6 cellular contexts compared by ENCODE assay signal in genomic region chr2:85560403-85560726, GRCh38. TPM values are rescaled to one million over a fixed set of nuclear protein-coding genes. Genes with fewer than 3 reads are reported as not detected.
DNase-seq lines count a peak whose midpoint lies in the region; ATAC-seq, FAIRE-seq and TF ChIP-seq lines count a peak whose summit lies in the region.
"Not testable (repeated sequence)": the region's sequence is repeated elsewhere in the genome, so short reads cannot be mapped to it uniquely, and the experiment has no call there.

No MANE protein-coding gene starts in this region.

- not testable (repeated sequence) for TF ChIP-seq RAD21 in SK-N-SH (IDR thresholded peaks at IDR 0.05; ENCODE audit: low read length); K562 (CRISPR knock-in tag; conservative IDR thresholded peaks at IDR 0.05 in 1 of 2, IDR thresholded peaks at IDR 0.05 in 1 of 2)

- BruUV-seq in K562 (replicated peaks; lab: Mats Ljungman, UMichigan), result not testable (repeated sequence)

- H3K79me2 ChIP-seq in SK-N-SH (ENCODE audit: insufficient read depth) (peaks cover 42% of the 10 kb centered on the region), K562 (ENCODE audit: control insufficient read depth, insufficient read depth, low read length) (peaks cover 35% of the 10 kb centered on the region)

- H3K4me3 Mint-ChIP-seq in nephron, result peak overlapping the region; percentile 93 to 99 (median 96)

- POLR2A ChIA-PET in SK-N-SH (lab: Yijun Ruan, JAX) (interaction anchor here (1.0 to 2.3 kb wide), 7 partner anchors 8 to 142 kb away, joined by 4 to 19 read pairs (median 5); partner anchors contain the start of genes C2orf68, MAT2A and SH2D6), K562 (lab: Yijun Ruan, JAX) (interaction anchor here (0.6 to 16.3 kb wide), 9 partner anchors 13 to 253 kb away, joined by 3 to 358 read pairs (median 3); partner anchors contain the start of genes C2orf68 and MAT2A)

- WGBS in SK-N-SH (ENCODE audit: low lambda C conversion rate), result 66% methylated on average over 12 of the region's 12 CpGs
- 30% methylated on average over 12 of the region's 12 CpGs for WGBS in K562 (ENCODE audit: insufficient coverage, low coverage, missing lambda C conversion rate)
- WGBS in tibial nerve, 2 donors, result 77 to 83% methylated on average over 12 of the region's 12 CpGs

- H4K20me1 ChIP-seq in SK-N-SH (ENCODE audit: insufficient read depth); K562 (replicated peaks; ENCODE audit: control insufficient read depth, insufficient read depth, low read length): not testable (repeated sequence)

- not testable (repeated sequence) for H3F3A ChIP-seq in SK-N-SH (replicated peaks; ENCODE audit: insufficient read depth)

- not testable (repeated sequence) for DNase-seq in SK-N-SH; K562 (ENCODE audit: extremely low read depth in 1 of 4, low spot score in 3 of 4); cardiac muscle cell (ENCODE audit: low read depth in 1 of 2, low spot score in 1 of 2); tibial nerve (ENCODE audit: low spot score in 2 of 2)

- peak overlapping the region; percentile 100; the same call in 1 of the 2 replicates for H2AFZ ChIP-seq in SK-N-SH (ENCODE audit: low read depth)
- peak overlapping the region; percentile 100; the same call in 1 of the 2 replicates for H2AFZ ChIP-seq in K562 (ENCODE audit: low read depth, low read length)

- H3K4me3 ChIP-seq in GM12875 (ENCODE audit: low read depth, low read length) (peak overlapping the region; percentile 57), SK-N-SH (ENCODE audit: low read depth in 2 of 2, low read length in 1 of 2) (peak overlapping the region; percentile 65 to 97), K562 (peak overlapping the region; percentile 79), cardiac muscle cell (peak overlapping the region; percentile 89), tibial nerve (peak overlapping the region; percentile 77 to 89 (median 82))

- not testable (repeated sequence) for TF ChIP-seq CTCF in GM12875 (IDR thresholded peaks at IDR 0.05; ENCODE audit: borderline replicate concordance, insufficient read depth, low read depth, low read length); SK-N-SH (IDR thresholded peaks at IDR 0.05); K562 (IDR thresholded peaks at IDR 0.05 in 2 of 3, conservative IDR thresholded peaks at IDR 0.05 in 1 of 3; ENCODE audit: insufficient read depth in 2 of 3, low read depth in 1 of 3, low read length in 3 of 3); cardiac muscle cell (IDR thresholded peaks at IDR 0.05; ENCODE audit: low read depth, low read length); nephron (IDR thresholded peaks at IDR 0.05; ENCODE audit: unreplicated experiment in 3 of 3); tibial nerve (IDR thresholded peaks at IDR 0.05)

- peaks cover 6 to 25% of the 10 kb centered on the region in 2 experiments for H3K36me3 ChIP-seq in SK-N-SH (replicated peaks in 1 of 2; ENCODE audit: control insufficient read depth in 1 of 2, insufficient read depth in 2 of 2, low read length in 1 of 2)
- H3K36me3 ChIP-seq in K562 (ENCODE audit: control insufficient read depth, insufficient read depth, low read length), result peaks cover 34% of the 10 kb centered on the region
- H3K36me3 ChIP-seq in cardiac muscle cell, result not testable (repeated sequence)
- H3K36me3 ChIP-seq in tibial nerve, result peaks cover 0 to 37% (median 0%) of the 10 kb centered on the region in 3 donors

- FAIRE-seq in K562 (lab: Jason Lieb, UNC), result not testable (repeated sequence)

- peaks cover 17% of the 10 kb centered on the region for H3K36me3 Mint-ChIP-seq in nephron (ENCODE audit: low read depth)

- not testable (repeated sequence) for H3K27me3 ChIP-seq in SK-N-SH (ENCODE audit: insufficient read depth); K562 (ENCODE audit: control insufficient read depth in 2 of 2, insufficient read depth in 2 of 2, low read length in 2 of 2); cardiac muscle cell; tibial nerve

- not testable (repeated sequence) for H3K9me3 Mint-ChIP-seq in nephron

- peaks cover 16% of the 10 kb centered on the region for H3K4me1 Mint-ChIP-seq in nephron

- not testable (repeated sequence) for H3K9me1 ChIP-seq in K562 (ENCODE audit: control insufficient read depth, insufficient read depth, low read length)

- not testable (repeated sequence) for H3K27ac ChIP-seq in SK-N-SH (ENCODE audit: low read depth in 2 of 2, low read length in 1 of 2); K562 (ENCODE audit: extremely low read depth, low read depth, low read length); cardiac muscle cell
- peak overlapping the region in 3 of 4 donors; percentile 89 to 92 (median 92) for H3K27ac ChIP-seq in tibial nerve

- not testable (repeated sequence) for TF ChIP-seq POLR2A in K562 (conservative IDR thresholded peaks at IDR 0.05); tibial nerve (IDR thresholded peaks at IDR 0.05)

- not testable (repeated sequence) for H3K9me2 ChIP-seq in SK-N-SH

- H3K9me3 ChIP-seq in SK-N-SH; K562 (replicated peaks; ENCODE audit: control insufficient read depth, insufficient read depth, low read depth, low read length); cardiac muscle cell (ENCODE audit: low read depth); tibial nerve: not testable (repeated sequence)

- not testable (repeated sequence) for H3K27me3 Mint-ChIP-seq in nephron (ENCODE audit: low read depth)

- H3K9ac ChIP-seq in SK-N-SH (peak overlapping the region; percentile 86), K562 (ENCODE audit: insufficient read depth in 1 of 2, low read depth in 2 of 2, low read length in 2 of 2) (peak overlapping the region in 1 of 2 experiments; percentile 98; a peak in 3 of 4 replicates)

- intact Hi-C loops in K562 (cut with micrococcal nuclease), result loop anchor here (2.0 kb wide), 1 partner anchor 42 kb away; the partner anchor contains the start of gene TMEM150A

- H3K4me1 ChIP-seq in SK-N-SH (ENCODE audit: control insufficient read depth in 1 of 2, insufficient read depth in 2 of 2, low read depth in 1 of 2, low read length in 1 of 2); cardiac muscle cell (ENCODE audit: low read depth): not testable (repeated sequence)
- H3K4me1 ChIP-seq in K562 (replicated peaks in 1 of 2; ENCODE audit: control insufficient read depth in 2 of 2, insufficient read depth in 2 of 2, low read length in 2 of 2) (peaks cover 18 to 26% of the 10 kb centered on the region in 2 experiments), tibial nerve (peaks cover 0 to 30% (median 17%) of the 10 kb centered on the region in 4 donors)

- peak overlapping the region; percentile 88 to 99 (median 96) for H3K27ac Mint-ChIP-seq in nephron

- in situ Hi-C loops in K562 (cut with MboI), result not testable (repeated sequence)

- ATAC-seq in K562, result not testable (repeated sequence)

- CTCF ChIA-PET in SK-N-SH (lab: Yijun Ruan, JAX), result interaction anchor here (0.7 to 16.6 kb wide), 7 partner anchors 8 to 260 kb away, joined by 3 to 364 read pairs (median 5); partner anchors contain the start of genes MAT2A and SH2D6
- CTCF ChIA-PET in K562 (lab: Yijun Ruan, JAX; ENCODE audit: low intra/inter-chr PET ratio), result not testable (repeated sequence)

- TF ChIP-seq EP300 in SK-N-SH (IDR thresholded peaks at IDR 0.05; ENCODE audit: borderline replicate concordance in 1 of 2, low read depth in 1 of 2, low read length in 1 of 2); K562 (IDR thresholded peaks at IDR 0.05; ENCODE audit: low read length); tibial nerve (IDR thresholded peaks at IDR 0.05): not testable (repeated sequence)

- H3K4me2 ChIP-seq in SK-N-SH (peak overlapping the region; percentile 80), K562 (ENCODE audit: insufficient read depth, low read length) (peak overlapping the region; percentile 100)

RNA-seq across cellular contexts. Expression of gene GGCX, which starts 0.9 kb away (rescaled TPM):
- 26.5 and 34.5 TPM in 2 replicates for polyA plus RNA-seq in SK-N-SH (2012; rRNA removed)
- polyA plus RNA-seq in SK-N-SH (2012; cell fraction: cytosol; rRNA removed), result 26.0 and 31.5 TPM in 2 replicates
- 32.1 and 32.7 TPM in 2 replicates for polyA plus RNA-seq in SK-N-SH (2012; cell fraction: nucleus; rRNA removed)
- 126 and 226 TPM in 2 replicates for total RNA-seq in K562 (2011; cell fraction: chromatin; rRNA removed; ENCODE audit: low replicate concordance)
- 103 and 119 TPM in 2 replicates for total RNA-seq in K562 (2011; cell fraction: nucleolus; rRNA removed)
- total RNA-seq in K562 (2011; cell fraction: nucleoplasm; rRNA removed), result 111 and 121 TPM in 2 replicates
- 14.4 and 18.5 TPM in 2 replicates for total RNA-seq in K562 (2014; rRNA removed)
- 23.9 and 24.2 TPM in 2 replicates for total RNA-seq in K562 (2014; rRNA removed; fragmentation: Illumina TruSeq; extraction: Trizol)
- total RNA-seq in K562 (2015; rRNA removed; fragmentation: Illumina TruSeq; extraction: Trizol), result 19.7 and 21.2 TPM in 2 replicates
- total RNA-seq in K562 (2021), result 28.1 and 28.4 TPM in 2 replicates
- 12.5 and 29.2 TPM in 2 replicates for polyA plus RNA-seq in K562 (2011; rRNA removed)
- 19.3 and 37.3 TPM in 2 replicates for polyA plus RNA-seq in K562 (2011; cell fraction: cytosol; rRNA removed)
- polyA plus RNA-seq in K562 (2011; cell fraction: nucleus; rRNA removed), result 22.9 and 43.4 TPM in 2 replicates
- polyA plus RNA-seq in K562 (2012), result 24.5 and 30.1 TPM in 2 replicates
- 22.7 and 23.4 TPM in 2 replicates for polyA plus RNA-seq in K562 (2014; fragmentation: Illumina TruSeq; extraction: Trizol)
- polyA plus RNA-seq in K562 (2014; fragmentation: Nextera tagmentation; extraction: Ambion mirVana), result 10 to 100 TPM; 46.7 to 47.1 TPM
- 29.6 and 31.0 TPM in 2 replicates for polyA plus RNA-seq in K562 (2014; rRNA removed)
- 21.2 and 39.3 TPM in 2 replicates for polyA minus RNA-seq in K562 (2011; rRNA and poly(A)+ RNA removed)
- polyA minus RNA-seq in K562 (2011; cell fraction: cytosol; rRNA and poly(A)+ RNA removed), result 6.9 and 15.1 TPM in 2 replicates
- polyA minus RNA-seq in K562 (2011; cell fraction: nucleus; rRNA and poly(A)+ RNA removed), result 31.7 and 35.3 TPM in 2 replicates
- total RNA-seq in cardiac muscle cell, result 18.6 and 24.3 TPM in 2 replicates
- polyA plus RNA-seq in cardiac muscle cell, result 32.0 and 33.5 TPM in 2 replicates
- total RNA-seq in tibial nerve, result 10 to 100 TPM; 24.7 to 34.3 (median 27.1) TPM

RNA-seq across cellular contexts. Expression of gene VAMP8, which starts 17.0 kb away (rescaled TPM):
- polyA plus RNA-seq in SK-N-SH (2012; rRNA removed), result 0.72 and 1.3 TPM in 2 replicates
- polyA plus RNA-seq in SK-N-SH (2012; cell fraction: cytosol; rRNA removed), result 1.1 and 1.5 TPM in 2 replicates
- 0.52 and 0.87 TPM in 2 replicates for polyA plus RNA-seq in SK-N-SH (2012; cell fraction: nucleus; rRNA removed)
- 24.0 and 36.3 TPM in 2 replicates for total RNA-seq in K562 (2011; cell fraction: chromatin; rRNA removed; ENCODE audit: low replicate concordance)
- total RNA-seq in K562 (2011; cell fraction: nucleolus; rRNA removed), result 32.9 and 36.7 TPM in 2 replicates
- total RNA-seq in K562 (2011; cell fraction: nucleoplasm; rRNA removed), result 35.9 and 47.3 TPM in 2 replicates
- 146 and 183 TPM in 2 replicates for total RNA-seq in K562 (2014; rRNA removed)
- total RNA-seq in K562 (2014; rRNA removed; fragmentation: Illumina TruSeq; extraction: Trizol), result 107 and 129 TPM in 2 replicates
- 96.4 and 109 TPM in 2 replicates for total RNA-seq in K562 (2015; rRNA removed; fragmentation: Illumina TruSeq; extraction: Trizol)
- 140 and 149 TPM in 2 replicates for total RNA-seq in K562 (2021)
- 184 and 340 TPM in 2 replicates for polyA plus RNA-seq in K562 (2011; rRNA removed)
- polyA plus RNA-seq in K562 (2011; cell fraction: cytosol; rRNA removed), result 266 and 268 TPM in 2 replicates
- polyA plus RNA-seq in K562 (2011; cell fraction: nucleus; rRNA removed), result 98.3 and 102 TPM in 2 replicates
- 193 and 225 TPM in 2 replicates for polyA plus RNA-seq in K562 (2012)
- 301 and 302 TPM in 2 replicates for polyA plus RNA-seq in K562 (2014; fragmentation: Illumina TruSeq; extraction: Trizol)
- polyA plus RNA-seq in K562 (2014; fragmentation: Nextera tagmentation; extraction: Ambion mirVana), result 100 to 1,000 TPM; 566 to 571 TPM
- 248 and 255 TPM in 2 replicates for polyA plus RNA-seq in K562 (2014; rRNA removed)
- polyA minus RNA-seq in K562 (2011; rRNA and poly(A)+ RNA removed), result 89.7 and 134 TPM in 2 replicates
- polyA minus RNA-seq in K562 (2011; cell fraction: cytosol; rRNA and poly(A)+ RNA removed), result 26.2 and 47.2 TPM in 2 replicates
- polyA minus RNA-seq in K562 (2011; cell fraction: nucleus; rRNA and poly(A)+ RNA removed), result 16.0 and 18.9 TPM in 2 replicates
- total RNA-seq in cardiac muscle cell, result 8.3 and 15.7 TPM in 2 replicates
- polyA plus RNA-seq in cardiac muscle cell, result 39.4 and 60.9 TPM in 2 replicates
- total RNA-seq in tibial nerve, result 10 to 100 TPM in 2 of 4 donors, 1 to 10 TPM in 2; 4.3 to 24.0 (median 11.8) TPM

RNA-seq across cellular contexts. Expression of gene MAT2A, which starts 21.4 kb away (rescaled TPM):
- 187 and 326 TPM in 2 replicates for polyA plus RNA-seq in SK-N-SH (2012; rRNA removed)
- polyA plus RNA-seq in SK-N-SH (2012; cell fraction: cytosol; rRNA removed), result 139 and 151 TPM in 2 replicates
- 429 and 1,108 TPM in 2 replicates for polyA plus RNA-seq in SK-N-SH (2012; cell fraction: nucleus; rRNA removed)
- 2,702 and 3,157 TPM in 2 replicates for total RNA-seq in K562 (2011; cell fraction: chromatin; rRNA removed; ENCODE audit: low replicate concordance)
- total RNA-seq in K562 (2011; cell fraction: nucleolus; rRNA removed), result 1,250 and 1,264 TPM in 2 replicates
- total RNA-seq in K562 (2011; cell fraction: nucleoplasm; rRNA removed), result 2,042 and 2,843 TPM in 2 replicates
- total RNA-seq in K562 (2014; rRNA removed), result 176 and 192 TPM in 2 replicates
- total RNA-seq in K562 (2014; rRNA removed; fragmentation: Illumina TruSeq; extraction: Trizol), result 236 and 242 TPM in 2 replicates
- total RNA-seq in K562 (2015; rRNA removed; fragmentation: Illumina TruSeq; extraction: Trizol), result 215 and 240 TPM in 2 replicates
- total RNA-seq in K562 (2021), result 376 and 394 TPM in 2 replicates
- 606 and 1,027 TPM in 2 replicates for polyA plus RNA-seq in K562 (2011; rRNA removed)
- 192 and 285 TPM in 2 replicates for polyA plus RNA-seq in K562 (2011; cell fraction: cytosol; rRNA removed)
- 3,295 and 5,994 TPM in 2 replicates for polyA plus RNA-seq in K562 (2011; cell fraction: nucleus; rRNA removed)
- polyA plus RNA-seq in K562 (2012), result 368 and 393 TPM in 2 replicates
- polyA plus RNA-seq in K562 (2014; fragmentation: Illumina TruSeq; extraction: Trizol), result 324 and 385 TPM in 2 replicates
- polyA plus RNA-seq in K562 (2014; fragmentation: Nextera tagmentation; extraction: Ambion mirVana), result 100 to 1,000 TPM; 130 to 197 TPM
- 582 and 610 TPM in 2 replicates for polyA plus RNA-seq in K562 (2014; rRNA removed)
- polyA minus RNA-seq in K562 (2011; rRNA and poly(A)+ RNA removed), result 369 and 549 TPM in 2 replicates
- polyA minus RNA-seq in K562 (2011; cell fraction: cytosol; rRNA and poly(A)+ RNA removed), result 138 and 165 TPM in 2 replicates
- 1,130 and 1,570 TPM in 2 replicates for polyA minus RNA-seq in K562 (2011; cell fraction: nucleus; rRNA and poly(A)+ RNA removed)
- 116 and 225 TPM in 2 replicates for total RNA-seq in cardiac muscle cell
- polyA plus RNA-seq in cardiac muscle cell, result 405 and 489 TPM in 2 replicates
- 100 to 1,000 TPM; 139 to 164 (median 145) TPM for total RNA-seq in tibial nerve

RNA-seq across cellular contexts. Expression of gene VAMP5, which starts 23.9 kb away (rescaled TPM):
- polyA plus RNA-seq in SK-N-SH (2012; rRNA removed) (9.8 and 12.0 TPM in 2 replicates), K562 (2011; rRNA removed) (1.5 and 1.9 TPM in 2 replicates), K562 (2014; fragmentation: Illumina TruSeq; extraction: Trizol) (0.39 and 0.54 TPM in 2 replicates), K562 (2014; fragmentation: Nextera tagmentation; extraction: Ambion mirVana) (1 to 10 TPM; 1.5 to 1.9 TPM), K562 (2014; rRNA removed) (0.34 and 1.5 TPM in 2 replicates), cardiac muscle cell (19.1 and 28.1 TPM in 2 replicates)
- 7.2 and 10.5 TPM in 2 replicates for polyA plus RNA-seq in SK-N-SH (2012; cell fraction: cytosol; rRNA removed)
- 1.8 and 5.7 TPM in 2 replicates for polyA plus RNA-seq in SK-N-SH (2012; cell fraction: nucleus; rRNA removed)
- total RNA-seq in K562 (2011; cell fraction: chromatin; rRNA removed; ENCODE audit: low replicate concordance), result 0.74 and 3.7 TPM in 2 replicates
- total RNA-seq in K562 (2011; cell fraction: nucleolus; rRNA removed), result 2.6 and 4.3 TPM in 2 replicates
- total RNA-seq in K562 (2011; cell fraction: nucleoplasm; rRNA removed), result 1.8 and 2.7 TPM in 2 replicates
- total RNA-seq in K562 (2014; rRNA removed) (0.41 and 0.59 TPM in 2 replicates), K562 (2014; rRNA removed; fragmentation: Illumina TruSeq; extraction: Trizol) (not detected in 2 replicates), K562 (2015; rRNA removed; fragmentation: Illumina TruSeq; extraction: Trizol) (not detected in 2 replicates), K562 (2021) (0.85 and 1.1 TPM in 2 replicates), cardiac muscle cell (6.7 and 7.7 TPM in 2 replicates), tibial nerve (10 to 100 TPM; 39.6 to 91.6 (median 55.6) TPM)
- polyA plus RNA-seq in K562 (2011; cell fraction: cytosol; rRNA removed), result 2.1 and 2.8 TPM in 2 replicates
- polyA plus RNA-seq in K562 (2011; cell fraction: nucleus; rRNA removed), result 4.2 and 6.3 TPM in 2 replicates
- polyA plus RNA-seq in K562 (2012), result 0.68 and 4.7 TPM in 2 replicates
- 1.3 and 2.5 TPM in 2 replicates for polyA minus RNA-seq in K562 (2011; rRNA and poly(A)+ RNA removed)
- polyA minus RNA-seq in K562 (2011; cell fraction: cytosol; rRNA and poly(A)+ RNA removed), result not detected in 2 replicates
- 0.54 and 0.78 TPM in 2 replicates for polyA minus RNA-seq in K562 (2011; cell fraction: nucleus; rRNA and poly(A)+ RNA removed)

RNA-seq across cellular contexts. Expression of gene RNF181, which starts 35.2 kb away (rescaled TPM):
- polyA plus RNA-seq in SK-N-SH (2012; rRNA removed) (312 and 353 TPM in 2 replicates), K562 (2011; rRNA removed) (324 and 492 TPM in 2 replicates), K562 (2014; fragmentation: Illumina TruSeq; extraction: Trizol) (253 and 256 TPM in 2 replicates), K562 (2014; fragmentation: Nextera tagmentation; extraction: Ambion mirVana) (100 to 1,000 TPM; 425 to 485 TPM), K562 (2014; rRNA removed) (289 and 334 TPM in 2 replicates), cardiac muscle cell (276 and 328 TPM in 2 replicates)
- polyA plus RNA-seq in SK-N-SH (2012; cell fraction: cytosol; rRNA removed), result 256 and 277 TPM in 2 replicates
- 222 and 297 TPM in 2 replicates for polyA plus RNA-seq in SK-N-SH (2012; cell fraction: nucleus; rRNA removed)
- total RNA-seq in K562 (2011; cell fraction: chromatin; rRNA removed; ENCODE audit: low replicate concordance), result 76.8 and 189 TPM in 2 replicates
- 209 and 223 TPM in 2 replicates for total RNA-seq in K562 (2011; cell fraction: nucleolus; rRNA removed)
- total RNA-seq in K562 (2011; cell fraction: nucleoplasm; rRNA removed), result 148 and 152 TPM in 2 replicates
- total RNA-seq in K562 (2014; rRNA removed) (189 and 243 TPM in 2 replicates), K562 (2014; rRNA removed; fragmentation: Illumina TruSeq; extraction: Trizol) (181 and 208 TPM in 2 replicates), K562 (2015; rRNA removed; fragmentation: Illumina TruSeq; extraction: Trizol) (150 and 156 TPM in 2 replicates), K562 (2021) (139 and 158 TPM in 2 replicates), cardiac muscle cell (152 and 241 TPM in 2 replicates), tibial nerve (100 to 1,000 TPM; 117 to 212 (median 162) TPM)
- 513 and 736 TPM in 2 replicates for polyA plus RNA-seq in K562 (2011; cell fraction: cytosol; rRNA removed)
- 354 and 425 TPM in 2 replicates for polyA plus RNA-seq in K562 (2011; cell fraction: nucleus; rRNA removed)
- polyA plus RNA-seq in K562 (2012), result 249 and 379 TPM in 2 replicates
- 88.4 and 169 TPM in 2 replicates for polyA minus RNA-seq in K562 (2011; rRNA and poly(A)+ RNA removed)
- polyA minus RNA-seq in K562 (2011; cell fraction: cytosol; rRNA and poly(A)+ RNA removed), result 40.6 and 67.6 TPM in 2 replicates
- 58.2 and 63.7 TPM in 2 replicates for polyA minus RNA-seq in K562 (2011; cell fraction: nucleus; rRNA and poly(A)+ RNA removed)
